ENCODE assay signal across 8 cellular contexts in the genomic region with DNA sequence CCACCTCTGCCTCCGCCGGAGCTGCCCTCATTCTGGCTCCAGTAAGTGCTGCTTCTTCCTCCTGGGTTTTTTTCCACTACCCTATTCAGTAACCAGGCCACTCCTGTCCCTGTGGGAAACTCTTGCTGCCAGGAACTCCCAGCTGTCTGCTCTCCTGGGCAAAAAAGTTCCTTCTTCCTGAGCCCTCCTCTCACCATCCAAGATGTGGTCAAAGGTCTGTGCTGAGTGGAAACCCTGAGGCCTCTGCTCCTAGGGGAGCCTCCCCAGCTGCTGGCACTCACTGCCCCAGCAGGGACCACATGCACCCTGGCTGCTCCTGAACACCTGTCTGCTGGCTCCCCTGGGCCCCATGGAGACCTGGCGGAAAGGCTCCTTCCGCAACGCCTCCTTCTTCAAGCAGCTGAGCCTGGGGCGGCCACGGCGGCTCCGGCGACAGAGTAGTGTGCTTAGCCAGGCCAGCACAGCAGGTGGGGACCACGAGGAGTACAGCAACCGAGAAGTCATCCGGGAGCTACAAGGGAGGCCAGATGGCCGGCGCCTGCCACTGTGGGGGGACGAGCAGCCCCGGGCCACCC. TPM values are rescaled to one million over a fixed set of nuclear protein-coding genes. Genes with fewer than 3 reads are reported as not detected.
A peak's percentile ranks its signal among the peaks of the same experiment; 100 is the strongest.
DNase-seq lines count a peak whose midpoint lies in the region; ATAC-seq and TF ChIP-seq lines count a peak whose summit lies in the region.

No MANE protein-coding gene starts in this region.

- H3K36me3 Mint-ChIP-seq in activated T-cell treated with anti-CD3 and anti-CD28 coated beads, Interleukin-2, amount 50 U/mL, for 24 hours (ENCODE audit: low read depth), result peaks cover 72% of the 10 kb centered on the region

- no peaks in the 10 kb centered on the region for H3K27me3 ChIP-seq in transverse colon

- intact Hi-C loops in transverse colon (cut with DNase I; ENCODE audit: low total_unique reads), result no loop called here

- no peaks in the 10 kb centered on the region for H3K27me3 Mint-ChIP-seq in activated T-cell treated with anti-CD3 and anti-CD28 coated beads, Interleukin-2, amount 50 U/mL, for 24 hours

- TF ChIP-seq EP300 in transverse colon (IDR thresholded peaks at IDR 0.05; ENCODE audit: low read depth), result no peak

- peak overlapping the region; percentile 99 for H3K27ac ChIP-seq in RWPE1
- peak overlapping the region; percentile 77 to 88 (median 80) for H3K27ac ChIP-seq in transverse colon

- TF ChIP-seq CTCF in RWPE1 (conservative IDR thresholded peaks at IDR 0.05; ENCODE audit: low read depth) (no peak), transverse colon (IDR thresholded peaks at IDR 0.05) (no peak)

- no peak overlapping the region for H3K4me3 ChIP-seq in transverse colon

- peaks cover 13 to 44% (median 38%) of the 10 kb centered on the region in 4 donors for H3K4me1 ChIP-seq in transverse colon

- CTCF ChIA-PET in RWPE1 (lab: Yijun Ruan, JAX), result interaction anchor here (0.6 to 3.1 kb wide), 6 partner anchors 12 to 244 kb away, joined by 3 to 18 read pairs (median 3); no protein-coding TSS in a partner anchor

- H3K4me1 Mint-ChIP-seq in activated T-cell treated with anti-CD3 and anti-CD28 coated beads, Interleukin-2, amount 50 U/mL, for 24 hours (ENCODE audit: low read depth), result peaks cover 42% of the 10 kb centered on the region

- in situ Hi-C loops in transverse colon (cut with MboI; ENCODE audit: low pct_ligation_motif_present in 1 of 4, low pct_unique_long_range_greater_than_20kb in 1 of 4, low sequenced_read_pairs in 3 of 4), result loop anchor here in 3 of 4 donors (10.0 to 25.0 kb wide), 3 partner anchors 75 to 183 kb away; partner anchors contain the start of genes KNL1 (in 1 of the 3) and RAD51 (in 1 of the 3)

- peaks cover 0 to 14% (median 6%) of the 10 kb centered on the region in 4 donors for H3K36me3 ChIP-seq in transverse colon

- H3K4me3 Mint-ChIP-seq in activated T-cell treated with anti-CD3 and anti-CD28 coated beads, Interleukin-2, amount 50 U/mL, for 24 hours, result no peak overlapping the region

- H3K9me3 ChIP-seq in transverse colon, result no peaks in the 10 kb centered on the region

- H3K27ac Mint-ChIP-seq in activated T-cell treated with anti-CD3 and anti-CD28 coated beads, Interleukin-2, amount 50 U/mL, for 24 hours, result peak overlapping the region; percentile 94

- no peaks in the 10 kb centered on the region for H3K9me3 Mint-ChIP-seq in activated T-cell treated with anti-CD3 and anti-CD28 coated beads, Interleukin-2, amount 50 U/mL, for 24 hours

- no peak for TF ChIP-seq POLR2A in transverse colon (IDR thresholded peaks at IDR 0.05)

- no peak for ATAC-seq in GM19328 (IDR thresholded peaks at IDR 0.05; ENCODE audit: unreplicated experiment)

- DNase-seq in activated T-cell treated with anti-CD3 and anti-CD28 coated beads, Interleukin-2, amount 50 U/mL, for 24 hours, result no peak
- no peak for DNase-seq in activated T-cell treated with anti-CD3 and anti-CD28 coated beads for 4 hours
- no peak for DNase-seq in RWPE1 (ENCODE audit: low spot score)
- DNase-seq in germinal center (ENCODE audit: low spot score), result peak; percentile 60
- DNase-seq in transverse colon, result peak; percentile 51
- DNase-seq in stimulated activated naive CD4-positive, alpha-beta T cell treated with Interleukin-2 at 50 U/mL for 16 hours (lab: John Stamatoyannopoulos, UW), result no peak
- DNase-seq in hepatic stellate cell (ENCODE audit: low spot score), result no peak

- POLR2A ChIA-PET in RWPE1 (lab: Yijun Ruan, JAX; ENCODE audit: low non-redundant PET), result interaction anchor here (0.6 to 1.2 kb wide), 3 partner anchors 8 to 44 kb away, joined by 3 read pairs; no protein-coding TSS in a partner anchor

- WGBS in transverse colon (ENCODE audit: low coverage in 1 of 2), 2 donors, result 68% methylated on average over 17 of the region's 17 CpGs; no CpG with 5 or more reads in 1 of the 2 donors

RNA-seq across cellular contexts. Expression of gene C15orf62, which starts 0.5 kb away (rescaled TPM):
- under 1 TPM in 2 of 4 donors, not detected in 2; 0.14 to 0.32 TPM for total RNA-seq in transverse colon

RNA-seq across cellular contexts. Expression of gene GCHFR, which starts 6.4 kb away (rescaled TPM):
- total RNA-seq in transverse colon, result 10 to 100 TPM; 22.5 to 58.5 (median 46.5) TPM

RNA-seq across cellular contexts. Expression of gene RMDN3, which starts 15.2 kb away (rescaled TPM):
- 100 to 1,000 TPM in 1 of 4 donors, 10 to 100 TPM in 3; 16.5 to 131 (median 32.7) TPM for total RNA-seq in transverse colon

RNA-seq across cellular contexts. Expression of gene ZFYVE19, which starts 36.7 kb away (rescaled TPM):
- total RNA-seq in transverse colon, result 10 to 100 TPM; 61.2 to 91.6 (median 69.9) TPM

RNA-seq across cellular contexts. Expression of gene DNAJC17, which starts 37.0 kb away (rescaled TPM):
- 10 to 100 TPM in 3 of 4 donors, 1 to 10 TPM in 1; 6.0 to 56.9 (median 22.3) TPM for total RNA-seq in transverse colon

Comparison
In these comparisons a context has a peak if more than half of its experiments do, and no peak if none do; other contexts are left out.
1. DNase-seq: peak in germinal center (single experiment) and transverse colon (single experiment); none in activated T-cell treated with anti-CD3 and anti-CD28 coated beads, Interleukin-2, amount 50 U/mL, for 24 hours (single experiment), activated T-cell treated with anti-CD3 and anti-CD28 coated beads for 4 hours (single experiment), RWPE1 (single experiment), stimulated activated naive CD4-positive, alpha-beta T cell treated with Interleukin-2 at 50 U/mL for 16 hours (single experiment) and hepatic stellate cell (single experiment).